8 cellular contexts compared by ENCODE assay signal in genomic region chr15:50685191-50685975, GRCh38. TPM values are rescaled to one million over a fixed set of nuclear protein-coding genes. Genes with fewer than 3 reads are reported as not detected.
DNase-seq lines count a peak whose midpoint lies in the region; ATAC-seq and TF ChIP-seq lines count a peak whose summit lies in the region.

No MANE protein-coding gene starts in this region.

- no TSS peak for BruUV-seq in PC-3 (replicated peaks; lab: Mats Ljungman, UMichigan)

- no peaks in the 10 kb centered on the region for H3K9me3 ChIP-seq in DOHH2 (ENCODE audit: control insufficient read depth, insufficient read depth, low read length)
- H3K9me3 ChIP-seq in PC-3 (ENCODE audit: low read length): no peaks in the 10 kb centered on the region
- no peaks in the 10 kb centered on the region for H3K9me3 ChIP-seq in neutrophil

- ATAC-seq in PC-3 (no peak), GM21528 (IDR thresholded peaks at IDR 0.05; ENCODE audit: low FRiP score, unreplicated experiment) (no peak)

- H3K79me2 ChIP-seq in DOHH2 (ENCODE audit: control insufficient read depth, low read length): peaks cover 74% of the 10 kb centered on the region
- peaks cover 61% of the 10 kb centered on the region for H3K79me2 ChIP-seq in PC-3 (ENCODE audit: low read length)

- CTCF ChIA-PET in PC-3 (lab: Charles Lee): interaction anchor here (0.6 kb wide), 1 partner anchor 162 kb away, joined by 3 read pairs; no protein-coding TSS in a partner anchor

- intact Hi-C loops in PC-3 (cut with micrococcal nuclease): loop anchor here (5.0 kb wide), 1 partner anchor 82 kb away; the partner anchor contains the start of gene SPPL2A

- H3K27ac ChIP-seq in DOHH2 (ENCODE audit: low read depth, low read length): peak overlapping the region; percentile 78
- no peak overlapping the region for H3K27ac ChIP-seq in PC-3 (ENCODE audit: low read length)
- peak overlapping the region; percentile 89 for H3K27ac ChIP-seq in neutrophil

- H3K9ac ChIP-seq in PC-3 (ENCODE audit: low read length): peak overlapping the region; percentile 79

- peaks cover 51% of the 10 kb centered on the region for H3K36me3 ChIP-seq in DOHH2 (ENCODE audit: control insufficient read depth, low read length)
- H3K36me3 ChIP-seq in PC-3 (ENCODE audit: low read depth, low read length): no peaks in the 10 kb centered on the region
- no peaks in the 10 kb centered on the region for H3K36me3 ChIP-seq in neutrophil

- H3K4me3 ChIP-seq in DOHH2 (ENCODE audit: low read length): peak overlapping the region; percentile 86
- H3K4me3 ChIP-seq in PC-3 (ENCODE audit: low read length): peak overlapping the region; percentile 98
- H3K4me3 ChIP-seq in epithelial cell of esophagus (ENCODE audit: low read length): peak overlapping the region; percentile 97
- H3K4me3 ChIP-seq in neutrophil (ENCODE audit: low read depth in 1 of 2, low read length in 1 of 2): peak overlapping the region; percentile 72 to 96

- H3K9me2 ChIP-seq in DOHH2 (replicated peaks; ENCODE audit: control insufficient read depth, low read length) (no peaks in the 10 kb centered on the region), PC-3 (replicated peaks; ENCODE audit: low read length) (no peaks in the 10 kb centered on the region)

- H4K20me1 ChIP-seq in DOHH2 (ENCODE audit: control insufficient read depth, insufficient read depth, low read depth, low read length) (peaks cover 27% of the 10 kb centered on the region), PC-3 (ENCODE audit: low read length) (no peaks in the 10 kb centered on the region)

- DNase-seq in PC-3: peak; percentile 2
- DNase-seq in epithelial cell of esophagus (ENCODE audit: low read depth): peak; percentile 7
- no peak for DNase-seq in NCI-H524 (lab: John Stamatoyannopoulos, UW)
- no peak for DNase-seq in NOMO-1 (lab: John Stamatoyannopoulos, UW; ENCODE audit: unreplicated experiment in 2 of 2)
- DNase-seq in HPDE6-E6E7 (ENCODE audit: extremely low spot score): no peak

- H3K4me2 ChIP-seq in DOHH2 (ENCODE audit: low read length) (peak overlapping the region; percentile 76), PC-3 (ENCODE audit: low read length) (peak overlapping the region; percentile 93)

- peak overlapping the region; percentile 99; the same call in 1 of the 2 replicates for H2AFZ ChIP-seq in PC-3 (ENCODE audit: low read length)

- POLR2A ChIA-PET in PC-3 (lab: Charles Lee; ENCODE audit: unreplicated experiment): no interaction called here

- H3K27me3 ChIP-seq in DOHH2 (ENCODE audit: control insufficient read depth, low read length): no peaks in the 10 kb centered on the region
- no peaks in the 10 kb centered on the region for H3K27me3 ChIP-seq in PC-3 (ENCODE audit: low read length)
- no peaks in the 10 kb centered on the region for H3K27me3 ChIP-seq in neutrophil

- H3K4me1 ChIP-seq in DOHH2 (ENCODE audit: control insufficient read depth, low read length) (peaks cover 46% of the 10 kb centered on the region), PC-3 (ENCODE audit: insufficient read depth, low read length) (peaks cover 21% of the 10 kb centered on the region), neutrophil (ENCODE audit: control insufficient read depth in 1 of 2, insufficient read depth in 1 of 2, low read depth in 1 of 2, low read length in 1 of 2) (peaks cover 15 to 18% of the 10 kb centered on the region in 2 experiments)

- H3F3A ChIP-seq in DOHH2 (ENCODE audit: control insufficient read depth, insufficient read depth) (no peaks in the 10 kb centered on the region; the same call in 1 of the 2 replicates), PC-3 (ENCODE audit: low read length, unreplicated experiment) (no peaks in the 10 kb centered on the region)

- TF ChIP-seq CTCF in DOHH2 (IDR thresholded peaks at IDR 0.05; ENCODE audit: low read depth, low read length, poor library complexity, severe bottlenecking) (no peak), PC-3 (conservative IDR thresholded peaks at IDR 0.05; ENCODE audit: low read depth, low read length) (no peak), epithelial cell of esophagus (IDR thresholded peaks at IDR 0.05; ENCODE audit: insufficient read depth, low read depth, low read length, missing control alignments) (peak; percentile 28), neutrophil (IDR thresholded peaks at IDR 0.05) (no peak)

RNA-seq across cellular contexts. Expression of gene TRPM7, which starts 1.2 kb away (rescaled TPM):
- total RNA-seq in PC-3 (2014; rRNA removed): 13.3 and 16.8 TPM in 2 replicates

Comparison
In these comparisons a context has a peak if more than half of its experiments do, and no peak if none do; other contexts are left out.
1. DNase-seq: peak in PC-3 (single experiment) and epithelial cell of esophagus (single experiment); none in NCI-H524 (0 of 2), NOMO-1 (0 of 2) and HPDE6-E6E7 (single experiment).
2. Peak in every context shown above with its lines, with median percentiles within 50 percentile points of each other: H3K4me3 ChIP-seq.